Comparison of ENCODE assay signal across 19 cellular contexts in the genomic region with DNA sequence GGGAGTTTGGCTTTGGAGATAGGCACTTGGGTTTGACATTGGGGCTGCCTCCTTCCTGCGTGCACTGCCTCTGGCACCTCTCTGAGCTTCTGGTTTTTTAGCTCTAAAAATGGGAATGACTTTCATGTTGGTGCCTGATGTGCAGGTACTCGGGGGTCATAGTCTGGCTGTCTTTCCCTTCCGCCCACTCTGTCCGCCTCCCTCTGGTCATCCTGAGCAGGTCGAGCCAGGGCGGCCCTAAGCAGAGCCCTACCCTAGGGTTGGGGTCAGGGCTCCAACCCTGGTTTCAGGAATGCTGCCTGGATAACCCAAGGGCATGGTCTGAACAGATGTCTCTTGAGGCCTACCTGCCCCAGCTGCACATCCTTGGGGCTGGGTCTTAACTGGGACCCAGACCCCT.
"Had no signal": no experiment of that assay in that cellular context is flagged by ENCODE, and none has a peak within 500 bp of the region (broad histone marks: within the 10 kb centered on the region; RNA-seq: fewer than 3 reads in every experiment).

No MANE protein-coding gene starts in this region.

- H3K9me3 Mint-ChIP-seq: natural killer cell, neural crest cell had no signal

- H3K9me3 ChIP-seq: heart left ventricle, suprapubic skin, thyroid gland, upper lobe of left lung, uterus had no signal

- H3K27ac ChIP-seq: heart left ventricle, suprapubic skin, thyroid gland, uterus had no signal

- H3K36me3 ChIP-seq: heart left ventricle, suprapubic skin, thyroid gland, upper lobe of left lung, uterus had no signal

- ATAC-seq: esophagus mucosa; heart left ventricle; natural killer cell; sciatic nerve; stimulated activated naive CD8-positive, alpha-beta T cell treated with anti-CD3 and anti-CD28 coated beads, Interleukin-15, Interleukin-2, amounts not matched to agents 100 U/mL and 50 U/mL, for 24 hours had no signal

- H3K36me3 Mint-ChIP-seq: natural killer cell had no signal

- DNase-seq: cortex of kidney; dorsolateral prefrontal cortex; effector CD8-positive, alpha-beta T cell; heart left ventricle; hippocampal formation; kidney glomerular epithelial cell; mammary epithelial cell; natural killer cell; stimulated activated CD4-positive, alpha-beta T cell treated with anti-CD3 and anti-CD28 coated beads, Interleukin-12 subunit alpha, Interleukin-12 subunit beta, amount 100 ng/mL, for 4 hours; stimulated activated naive CD8-positive, alpha-beta T cell treated with anti-CD3 and anti-CD28 coated beads, Interleukin-15, Interleukin-2, amounts not matched to agents 100 U/mL and 50 U/mL, for 24 hours; thyroid gland; upper lobe of left lung; uterus had no signal

- H3K4me3 ChIP-seq: dorsolateral prefrontal cortex, heart left ventricle, suprapubic skin, thyroid gland, upper lobe of left lung, uterus had no signal

- FAIRE-seq: frontal cortex, islet of Langerhans had no signal

- H3K27me3 ChIP-seq: dorsolateral prefrontal cortex, heart left ventricle, suprapubic skin, thyroid gland, upper lobe of left lung, uterus had no signal

- H3K4me3 Mint-ChIP-seq: natural killer cell, neural crest cell had no signal
